In genomic region chr12:55716582-55717396, GRCh38 we compare ENCODE assay signal across 8 cellular contexts. TPM values are rescaled to one million over a fixed set of nuclear protein-coding genes. Genes with fewer than 3 reads are reported as not detected.
DNase-seq lines count a peak whose midpoint lies in the region; ATAC-seq, FAIRE-seq and TF ChIP-seq lines count a peak whose summit lies in the region.

No MANE protein-coding gene starts in this region.

- H3K9me3 ChIP-seq in keratinocyte (ENCODE audit: control insufficient read depth, low read depth, low read length) = no peaks in the 10 kb centered on the region
- no peaks in the 10 kb centered on the region for H3K9me3 ChIP-seq in thymus (ENCODE audit: control insufficient read depth)

- no peak for ATAC-seq in GM19023 (IDR thresholded peaks at IDR 0.05; ENCODE audit: unreplicated experiment)

- TF ChIP-seq CTCF in HL-60 (IDR thresholded peaks at IDR 0.05; ENCODE audit: insufficient read depth, low read length) (no peak), keratinocyte (optimal IDR thresholded peaks at IDR 0.05 in 1 of 3, IDR thresholded peaks at IDR 0.05 in 1 of 3, conservative IDR thresholded peaks at IDR 0.05 in 1 of 3; ENCODE audit: extremely low read depth in 1 of 3, insufficient read depth in 2 of 3, low read length in 3 of 3) (no peak)

- no peaks in the 10 kb centered on the region for H3K36me3 ChIP-seq in keratinocyte (ENCODE audit: control insufficient read depth in 2 of 2, extremely low read depth in 1 of 2, insufficient read depth in 2 of 2, low read length in 2 of 2)
- peaks cover 31% of the 10 kb centered on the region for H3K36me3 ChIP-seq in thymus (ENCODE audit: control insufficient read depth, insufficient read depth)

- H3K9ac ChIP-seq in keratinocyte (ENCODE audit: control insufficient read depth, extremely low read depth, insufficient read depth, low read length) = peak overlapping the region; percentile 87

- H3K27me3 ChIP-seq in HL-60 (ENCODE audit: insufficient read depth, poor library complexity, severe bottlenecking) = no peaks in the 10 kb centered on the region
- peaks cover 6% of the 10 kb centered on the region for H3K27me3 ChIP-seq in keratinocyte (ENCODE audit: control insufficient read depth, extremely low read depth, insufficient read depth, low read length)
- no peaks in the 10 kb centered on the region for H3K27me3 ChIP-seq in thymus (ENCODE audit: control insufficient read depth, insufficient read depth)

- dilution Hi-C loops in keratinocyte (cut with MboI; ENCODE audit: extremely low pct_ligation_motif_present, low sequenced_read_pairs) = no loop called here

- intact Hi-C loops in activated T-helper 2 cell treated with anti-CD3 and anti-CD28 coated beads, Interferon-gamma antibody, Interleukin-2, Interleukin-4, amounts not matched to agents 10 μg/mL and 5 μg/mL and 100 μg/mL, durations not matched to agents 14 hours and 24 hours and 36 hours (cut with micrococcal nuclease) = loop anchor here (1.0 to 2.0 kb wide), 2 partner anchors 13 to 70 kb away; partner anchors contain the start of gene CD63

- no peaks in the 10 kb centered on the region for H3K36me3 Mint-ChIP-seq in activated T-helper 2 cell treated with anti-CD3 and anti-CD28 coated beads, Interferon-gamma antibody, Interleukin-2, Interleukin-4, amounts not matched to agents 10 μg/mL and 5 μg/mL and 100 μg/mL, durations not matched to agents 14 hours and 24 hours and 36 hours (ENCODE audit: low read depth)

- DNase-seq in EL (peak; percentile 64), HL-60 (ENCODE audit: low read depth in 1 of 2, low spot score in 1 of 2) (no peak), keratinocyte (ENCODE audit: low read depth, low spot score) (no peak), NCI-H1417 (lab: John Stamatoyannopoulos, UW) (no peak), Kasumi-1 (lab: John Stamatoyannopoulos, UW) (no peak)
- no peak for DNase-seq in activated T-helper 2 cell treated with anti-CD3 and anti-CD28 coated beads, Interferon-gamma antibody, Interleukin-2, Interleukin-4, amounts not matched to agents 10 μg/mL and 5 μg/mL and 100 μg/mL, durations not matched to agents 14 hours and 24 hours and 36 hours (ENCODE audit: low spot score)

- H3K4me3 Mint-ChIP-seq in activated T-helper 2 cell treated with anti-CD3 and anti-CD28 coated beads, Interferon-gamma antibody, Interleukin-2, Interleukin-4, amounts not matched to agents 10 μg/mL and 5 μg/mL and 100 μg/mL, durations not matched to agents 14 hours and 24 hours and 36 hours (ENCODE audit: low read depth) = peak overlapping the region; percentile 91

- no peaks in the 10 kb centered on the region for H3K9me1 ChIP-seq in keratinocyte (ENCODE audit: control insufficient read depth, extremely low read depth, insufficient read depth, low read length)

- no peak for FAIRE-seq in keratinocyte (lab: Jason Lieb, UNC)

- H3K79me2 ChIP-seq in keratinocyte (ENCODE audit: control insufficient read depth, insufficient read depth, low read length) = no peaks in the 10 kb centered on the region

- peak overlapping the region; percentile 95 for H2AFZ ChIP-seq in keratinocyte (ENCODE audit: control insufficient read depth, low read length)

- no peaks in the 10 kb centered on the region for H4K20me1 ChIP-seq in keratinocyte (ENCODE audit: control insufficient read depth, extremely low read depth, insufficient read depth, low read length)

- H3K27ac ChIP-seq in HL-60 (replicated peaks) (peak overlapping the region; percentile 97), keratinocyte (ENCODE audit: control insufficient read depth, insufficient read depth, low read length) (peak overlapping the region; percentile 87), thymus (ENCODE audit: low read depth) (peak overlapping the region; percentile 56)

- H3K4me3 ChIP-seq in HL-60 (replicated peaks; ENCODE audit: insufficient read depth, low read length) (peak overlapping the region; percentile 82), keratinocyte (ENCODE audit: control insufficient read depth in 2 of 3, extremely low read depth in 1 of 3, insufficient read depth in 2 of 3, low read depth in 1 of 3, low read length in 3 of 3) (peak overlapping the region; percentile 45 to 76 (median 72)), thymus (ENCODE audit: low read length) (peak overlapping the region; percentile 89)

- peaks cover 24% of the 10 kb centered on the region for H3K4me1 Mint-ChIP-seq in activated T-helper 2 cell treated with anti-CD3 and anti-CD28 coated beads, Interferon-gamma antibody, Interleukin-2, Interleukin-4, amounts not matched to agents 10 μg/mL and 5 μg/mL and 100 μg/mL, durations not matched to agents 14 hours and 24 hours and 36 hours (ENCODE audit: low read depth)

- H3K27me3 Mint-ChIP-seq in activated T-helper 2 cell treated with anti-CD3 and anti-CD28 coated beads, Interferon-gamma antibody, Interleukin-2, Interleukin-4, amounts not matched to agents 10 μg/mL and 5 μg/mL and 100 μg/mL, durations not matched to agents 14 hours and 24 hours and 36 hours (ENCODE audit: low read depth) = peaks cover 7% of the 10 kb centered on the region

- peak overlapping the region; percentile 71 for H3K4me2 ChIP-seq in keratinocyte (ENCODE audit: control insufficient read depth, extremely low read depth, insufficient read depth, low read depth, low read length)

- H3K4me1 ChIP-seq in keratinocyte (ENCODE audit: control insufficient read depth, extremely low read depth, insufficient read depth, low read length) = peaks cover 41% of the 10 kb centered on the region
- peaks cover 16% of the 10 kb centered on the region for H3K4me1 ChIP-seq in thymus (ENCODE audit: control insufficient read depth, insufficient read depth, low read length)

- 14% methylated on average over 18 of the region's 18 CpGs for WGBS in thymus

- H3K27ac Mint-ChIP-seq in activated T-helper 2 cell treated with anti-CD3 and anti-CD28 coated beads, Interferon-gamma antibody, Interleukin-2, Interleukin-4, amounts not matched to agents 10 μg/mL and 5 μg/mL and 100 μg/mL, durations not matched to agents 14 hours and 24 hours and 36 hours = peak overlapping the region; percentile 88

- H3K9me3 Mint-ChIP-seq in activated T-helper 2 cell treated with anti-CD3 and anti-CD28 coated beads, Interferon-gamma antibody, Interleukin-2, Interleukin-4, amounts not matched to agents 10 μg/mL and 5 μg/mL and 100 μg/mL, durations not matched to agents 14 hours and 24 hours and 36 hours = no peaks in the 10 kb centered on the region

RNA-seq across cellular contexts. Expression of gene BLOC1S1, which starts 0.9 kb away (rescaled TPM):
- total RNA-seq in activated T-helper 2 cell treated with anti-CD3 and anti-CD28 coated beads, Interferon-gamma antibody, Interleukin-2, Interleukin-4, amounts not matched to agents 10 μg/mL and 5 μg/mL and 100 μg/mL, durations not matched to agents 14 hours and 24 hours and 36 hours = 72.3 and 73.9 TPM in 2 replicates
- polyA plus RNA-seq in keratinocyte = 53.1 to 68.2 TPM (median 62.5 TPM) in 3 replicates
- polyA plus RNA-seq in keratinocyte (2011; ENCODE audit: low read depth) = 27.4 TPM
- 47.9 and 70.6 TPM in 2 replicates for polyA plus RNA-seq in keratinocyte (2011; cell fraction: cytosol; rRNA removed)
- 17.0 and 20.4 TPM in 2 replicates for polyA plus RNA-seq in keratinocyte (2011; cell fraction: nucleus; rRNA removed)
- polyA plus RNA-seq in keratinocyte (2012; ENCODE audit: low replicate concordance) = 39.8 and 73.4 TPM in 2 replicates
- 25.8 to 32.3 TPM (median 31.8 TPM) in 3 replicates for polyA minus RNA-seq in keratinocyte
- polyA minus RNA-seq in keratinocyte (2011; cell fraction: cytosol; rRNA and poly(A)+ RNA removed) = 25.7 TPM
- polyA minus RNA-seq in keratinocyte (2011; cell fraction: nucleus; rRNA and poly(A)+ RNA removed) = 5.3 and 10.4 TPM in 2 replicates
- polyA plus RNA-seq in thymus = 190 TPM

RNA-seq across cellular contexts. Expression of gene RDH5, which starts 3.4 kb away (rescaled TPM):
- total RNA-seq in activated T-helper 2 cell treated with anti-CD3 and anti-CD28 coated beads, Interferon-gamma antibody, Interleukin-2, Interleukin-4, amounts not matched to agents 10 μg/mL and 5 μg/mL and 100 μg/mL, durations not matched to agents 14 hours and 24 hours and 36 hours = 6.5 and 8.1 TPM in 2 replicates
- polyA plus RNA-seq in keratinocyte (0.67 to 1.2 TPM (median 0.77 TPM) in 3 replicates), thymus (7.6 TPM)
- not detected for polyA plus RNA-seq in keratinocyte (2011; ENCODE audit: low read depth)
- 0.18 and 0.47 TPM in 2 replicates for polyA plus RNA-seq in keratinocyte (2011; cell fraction: cytosol; rRNA removed)
- polyA plus RNA-seq in keratinocyte (2011; cell fraction: nucleus; rRNA removed) = 3.4 and 5.0 TPM in 2 replicates
- polyA plus RNA-seq in keratinocyte (2012; ENCODE audit: low replicate concordance) = 0.79 and 1.8 TPM in 2 replicates
- polyA minus RNA-seq in keratinocyte = 1.2 to 2.9 TPM (median 2.1 TPM) in 3 replicates
- not detected for polyA minus RNA-seq in keratinocyte (2011; cell fraction: cytosol; rRNA and poly(A)+ RNA removed)
- not detected in 2 replicates for polyA minus RNA-seq in keratinocyte (2011; cell fraction: nucleus; rRNA and poly(A)+ RNA removed)

RNA-seq across cellular contexts. Expression of gene ITGA7, which starts 9.1 kb away (rescaled TPM):
- 0.94 and 1.9 TPM in 2 replicates for total RNA-seq in activated T-helper 2 cell treated with anti-CD3 and anti-CD28 coated beads, Interferon-gamma antibody, Interleukin-2, Interleukin-4, amounts not matched to agents 10 μg/mL and 5 μg/mL and 100 μg/mL, durations not matched to agents 14 hours and 24 hours and 36 hours
- polyA plus RNA-seq in keratinocyte (0.04 to 0.19 TPM (median 0.07 TPM) in 3 replicates), thymus (18.7 TPM)
- 0.44 TPM for polyA plus RNA-seq in keratinocyte (2011; ENCODE audit: low read depth)
- polyA plus RNA-seq in keratinocyte (2011; cell fraction: cytosol; rRNA removed) = 0.27 TPM in 1 of 2 replicates, not detected in the other
- polyA plus RNA-seq in keratinocyte (2011; cell fraction: nucleus; rRNA removed) = 0.45 and 0.51 TPM in 2 replicates
- 0.24 and 0.95 TPM in 2 replicates for polyA plus RNA-seq in keratinocyte (2012; ENCODE audit: low replicate concordance)
- polyA minus RNA-seq in keratinocyte = 0.20 TPM in 1 of 3 replicates, not detected in the others
- not detected for polyA minus RNA-seq in keratinocyte (2011; cell fraction: cytosol; rRNA and poly(A)+ RNA removed)
- not detected in 2 replicates for polyA minus RNA-seq in keratinocyte (2011; cell fraction: nucleus; rRNA and poly(A)+ RNA removed)

RNA-seq across cellular contexts. Expression of gene CD63, which starts 12.0 kb away (rescaled TPM):
- total RNA-seq in activated T-helper 2 cell treated with anti-CD3 and anti-CD28 coated beads, Interferon-gamma antibody, Interleukin-2, Interleukin-4, amounts not matched to agents 10 μg/mL and 5 μg/mL and 100 μg/mL, durations not matched to agents 14 hours and 24 hours and 36 hours = 230 and 236 TPM in 2 replicates
- polyA plus RNA-seq in keratinocyte (517 to 917 TPM (median 749 TPM) in 3 replicates), thymus (598 TPM)
- 290 TPM for polyA plus RNA-seq in keratinocyte (2011; ENCODE audit: low read depth)
- polyA plus RNA-seq in keratinocyte (2011; cell fraction: cytosol; rRNA removed) = 762 and 937 TPM in 2 replicates
- polyA plus RNA-seq in keratinocyte (2011; cell fraction: nucleus; rRNA removed) = 747 and 954 TPM in 2 replicates
- polyA plus RNA-seq in keratinocyte (2012; ENCODE audit: low replicate concordance) = 609 and 814 TPM in 2 replicates
- 130 to 440 TPM (median 416 TPM) in 3 replicates for polyA minus RNA-seq in keratinocyte
- polyA minus RNA-seq in keratinocyte (2011; cell fraction: cytosol; rRNA and poly(A)+ RNA removed) = 361 TPM
- polyA minus RNA-seq in keratinocyte (2011; cell fraction: nucleus; rRNA and poly(A)+ RNA removed) = 155 and 221 TPM in 2 replicates

RNA-seq across cellular contexts. Expression of gene GDF11, which starts 26.1 kb away (rescaled TPM):
- total RNA-seq in activated T-helper 2 cell treated with anti-CD3 and anti-CD28 coated beads, Interferon-gamma antibody, Interleukin-2, Interleukin-4, amounts not matched to agents 10 μg/mL and 5 μg/mL and 100 μg/mL, durations not matched to agents 14 hours and 24 hours and 36 hours = 15.3 and 15.4 TPM in 2 replicates
- 2.5 to 6.2 TPM (median 2.7 TPM) in 3 replicates for polyA plus RNA-seq in keratinocyte
- 0.82 TPM for polyA plus RNA-seq in keratinocyte (2011; ENCODE audit: low read depth)
- polyA plus RNA-seq in keratinocyte (2011; cell fraction: cytosol; rRNA removed) = 2.2 and 3.3 TPM in 2 replicates
- polyA plus RNA-seq in keratinocyte (2011; cell fraction: nucleus; rRNA removed) = 1.9 and 2.4 TPM in 2 replicates
- 1.2 and 9.6 TPM in 2 replicates for polyA plus RNA-seq in keratinocyte (2012; ENCODE audit: low replicate concordance)
- 1.8 to 16.1 TPM (median 2.7 TPM) in 3 replicates for polyA minus RNA-seq in keratinocyte
- polyA minus RNA-seq in keratinocyte (2011; cell fraction: cytosol; rRNA and poly(A)+ RNA removed) = 2.1 TPM
- polyA minus RNA-seq in keratinocyte (2011; cell fraction: nucleus; rRNA and poly(A)+ RNA removed) = 0.42 and 1.8 TPM in 2 replicates
- 2.8 TPM for polyA plus RNA-seq in thymus

Comparison
In these comparisons a context has a peak if more than half of its experiments do, and no peak if none do; other contexts are left out.
1. RNA of gene ITGA7, which starts 9.1 kb away (polyA plus RNA-seq): 18.7 TPM in thymus (single experiment); 0.04 to 0.95 TPM in keratinocyte; every median in the first group is over 10 times any median in the second.
2. Peak in every context shown above with its lines, with median percentiles within 50 percentile points of each other: H3K27ac ChIP-seq and H3K4me3 ChIP-seq.